12 cellular contexts compared by ENCODE assay signal in the genomic region with DNA sequence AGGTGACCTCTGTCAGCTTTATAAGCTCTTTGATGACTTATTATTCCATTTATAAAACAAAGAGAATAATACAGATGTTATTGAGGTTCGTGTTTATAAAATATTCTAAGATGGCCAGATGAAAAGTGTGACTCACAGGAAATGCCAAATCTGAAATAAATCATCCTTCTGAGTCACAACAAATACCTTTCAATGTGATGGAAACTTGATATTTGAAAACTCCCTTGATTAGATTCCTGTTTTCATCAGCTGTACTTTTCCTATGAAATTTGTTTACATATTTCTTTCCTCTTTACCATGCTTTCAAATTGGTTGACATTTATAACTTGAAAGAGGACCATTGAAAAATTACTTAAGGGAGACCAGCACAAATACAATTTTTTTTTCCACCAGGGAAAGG. TPM values are rescaled to one million over a fixed set of nuclear protein-coding genes. Genes with fewer than 3 reads are reported as not detected.
DNase-seq lines count a peak whose midpoint lies in the region; ATAC-seq and TF ChIP-seq lines count a peak whose summit lies in the region.
"Had no signal": no experiment of that assay in that cellular context is flagged by ENCODE, and none has a peak within 500 bp of the region (broad histone marks: within the 10 kb centered on the region; RNA-seq: fewer than 3 reads in every experiment).

No MANE protein-coding gene starts in this region.

- no peaks in the 10 kb centered on the region for H3K4me1 Mint-ChIP-seq in MCF 10A (ENCODE audit: insufficient read depth, unreplicated experiment)

- no peak for TF ChIP-seq POLR2A in breast epithelium (IDR thresholded peaks at IDR 0.05)

- H3K36me3 Mint-ChIP-seq in MCF 10A (ENCODE audit: insufficient read depth, unreplicated experiment) = no peaks in the 10 kb centered on the region

- peak; percentile 61 for DNase-seq in MCF 10A (ENCODE audit: unreplicated experiment)
- DNase-seq in breast epithelium (ENCODE audit: low spot score in 2 of 2) = no peak
- DNase-seq in RWPE2 (ENCODE audit: low spot score) = no peak
- peak; percentile 67 for DNase-seq in fibroblast of the aortic adventitia (ENCODE audit: low read depth)
- no peak for DNase-seq in activated T-cell treated with anti-CD3 and anti-CD28 coated beads for 4 hours
- no peak for DNase-seq in effector CD4-positive, alpha-beta T cell
- DNase-seq in mucosa of gallbladder (ENCODE audit: low spot score) = no peak
- DNase-seq: NCI-H187 had no signal

- BruUV-seq in MCF 10A (replicated peaks; lab: Mats Ljungman, UMichigan) = no TSS peak

- H3K4me1 ChIP-seq in breast epithelium = no peaks in the 10 kb centered on the region
- H3K4me1 ChIP-seq in RWPE2 (ENCODE audit: insufficient read depth, poor library complexity, severe bottlenecking) = peaks cover 31% of the 10 kb centered on the region
- H3K4me1 ChIP-seq: right atrium auricular region had no signal

- H3K36me3 ChIP-seq in breast epithelium = no peaks in the 10 kb centered on the region
- no peaks in the 10 kb centered on the region for H3K36me3 ChIP-seq in RWPE2 (ENCODE audit: low read depth)
- H3K36me3 ChIP-seq: heart right ventricle, right atrium auricular region, vagina had no signal

- ATAC-seq in RWPE2 (ENCODE audit: low read depth) (peak; percentile 36), HG02981 (IDR thresholded peaks at IDR 0.05; ENCODE audit: unreplicated experiment) (no peak)

- no peak for TF ChIP-seq CTCF in MCF 10A (IDR thresholded peaks at IDR 0.05; ENCODE audit: unreplicated experiment)
- TF ChIP-seq CTCF in breast epithelium (IDR thresholded peaks at IDR 0.05) = no peak
- TF ChIP-seq CTCF in RWPE2 (IDR thresholded peaks at IDR 0.05; ENCODE audit: poor library complexity, severe bottlenecking) = no peak
- no peak for TF ChIP-seq CTCF in fibroblast of the aortic adventitia (IDR thresholded peaks at IDR 0.05; ENCODE audit: insufficient read depth, low read length)

- H3K27me3 Mint-ChIP-seq in MCF 10A (ENCODE audit: insufficient read depth, unreplicated experiment) = no peaks in the 10 kb centered on the region

- POLR2A ChIA-PET in MCF 10A (lab: Yijun Ruan, JAX) = no interaction called here

- H3K4me3 ChIP-seq in breast epithelium (no peak overlapping the region), RWPE2 (ENCODE audit: severe bottlenecking) (no peak overlapping the region), fibroblast of the aortic adventitia (ENCODE audit: low read depth, low read length) (no peak overlapping the region)
- H3K4me3 ChIP-seq: vagina had no signal

- H3K27me3 ChIP-seq in breast epithelium (no peaks in the 10 kb centered on the region), RWPE2 (ENCODE audit: insufficient read depth, poor library complexity, severe bottlenecking) (no peaks in the 10 kb centered on the region)
- H3K27me3 ChIP-seq: heart right ventricle, right atrium auricular region, vagina had no signal

- H3K4me3 Mint-ChIP-seq in MCF 10A (ENCODE audit: unreplicated experiment) = no peak overlapping the region

- no peaks in the 10 kb centered on the region for H3K9me3 ChIP-seq in breast epithelium
- H3K9me3 ChIP-seq in RWPE2 (ENCODE audit: severe bottlenecking) = no peaks in the 10 kb centered on the region
- H3K9me3 ChIP-seq: heart right ventricle, right atrium auricular region, vagina had no signal

- no peak overlapping the region for H3K27ac Mint-ChIP-seq in MCF 10A (ENCODE audit: low read depth, unreplicated experiment)

- CTCF ChIA-PET in MCF 10A (lab: Yijun Ruan, JAX) = interaction anchor here (0.7 to 0.8 kb wide), 4 partner anchors 16 to 141 kb away, joined by 3 to 4 read pairs (median 3); no protein-coding TSS in a partner anchor

- H3K9me3 Mint-ChIP-seq in MCF 10A (ENCODE audit: unreplicated experiment) = no peaks in the 10 kb centered on the region

- intact Hi-C loops in MCF 10A (cut with micrococcal nuclease) (no loop called here), breast epithelium (cut with DNase I; ENCODE audit: low total_unique reads) (no loop called here)

- H3K27ac ChIP-seq in breast epithelium (no peak overlapping the region), RWPE2 (ENCODE audit: poor library complexity, severe bottlenecking) (peak overlapping the region; percentile 86)
- H3K27ac ChIP-seq: heart right ventricle, right atrium auricular region, vagina had no signal

RNA-seq across cellular contexts. Expression of a gene that starts 30.6 kb away (rescaled TPM):
- total RNA-seq in MCF 10A (2022) (not detected in 2 replicates), breast epithelium (1 to 10 TPM in 1 of 3 donors, under 1 TPM in 1, not detected in 1; 0.59 to 4.2 TPM), fibroblast of the aortic adventitia (ENCODE audit: low replicate concordance) (1.4 TPM in 1 of 2 replicates, not detected in the other), mucosa of gallbladder (8.8 TPM)
- total RNA-seq: vagina had no signal

Comparison
In these comparisons a context has a peak if more than half of its experiments do, and no peak if none do; other contexts are left out.
1. DNase-seq: peak in MCF 10A (single experiment) and fibroblast of the aortic adventitia (single experiment); none in breast epithelium (0 of 2), RWPE2 (single experiment), activated T-cell treated with anti-CD3 and anti-CD28 coated beads for 4 hours (single experiment), effector CD4-positive, alpha-beta T cell (single experiment) and mucosa of gallbladder (single experiment).